22 cellular contexts compared by ENCODE assay signal in genomic region chr4:125787707-125788106, GRCh38.
"Had no signal": no experiment of that assay in that cellular context is flagged by ENCODE, and none has a peak within 500 bp of the region (broad histone marks: within the 10 kb centered on the region; RNA-seq: fewer than 3 reads in every experiment).

No MANE protein-coding gene starts in this region.

- H3K36me3 ChIP-seq: brain microvascular endothelial cell, gastroesophageal sphincter, heart left ventricle, left lung, thyroid gland had no signal

- H3K4me1 ChIP-seq: gastroesophageal sphincter, heart left ventricle, left lung, thyroid gland had no signal

- H3K9me3 ChIP-seq: gastroesophageal sphincter, left lung, thyroid gland had no signal

- H3K27ac ChIP-seq: brain microvascular endothelial cell, coronary artery, gastroesophageal sphincter, heart left ventricle, left lung, thyroid gland had no signal

- ATAC-seq: activated CD8-positive, alpha-beta T cell treated with anti-CD3 and anti-CD28 coated beads for 36 hours; gastroesophageal sphincter; heart left ventricle; left lung had no signal

- H3K4me3 ChIP-seq: coronary artery, gastroesophageal sphincter, heart left ventricle, left lung, thyroid gland had no signal

- DNase-seq: activated CD4-positive, alpha-beta T cell treated with anti-CD3 and anti-CD28 coated beads, Interleukin-2, amount 10 ng/mL, durations not matched to agents 24 days and 14 days; activated CD8-positive, alpha-beta T cell treated with anti-CD3 and anti-CD28 coated beads for 36 hours; activated naive CD4-positive, alpha-beta T cell treated with Interleukin-2 at 50 U/mL for 16 hours; activated naive CD8-positive, alpha-beta T cell treated with anti-CD3 and anti-CD28 coated beads, Interleukin-2, amount 10 ng/mL, durations not matched to agents 7 days and 5 days; activated T-cell treated with anti-CD3 and anti-CD28 coated beads, Interleukin-2, amount 50 U/mL, for 24 hours; brain microvascular endothelial cell; erythroblast; heart left ventricle; kidney; left lung; mammary epithelial cell; midbrain; nephron progenitor cell; nucleus accumbens; retina; stimulated activated CD4-positive, alpha-beta T cell treated with anti-CD3 and anti-CD28 coated beads, Interleukin-12 subunit alpha, Interleukin-12 subunit beta, amount 100 ng/mL, for 4 hours; stimulated activated CD4-positive, alpha-beta T cell treated with anti-CD3 and anti-CD28 coated beads, Interleukin-1b, Interleukin-23, amount 100 ng/mL, for 48 hours; stimulated activated CD8-positive, alpha-beta memory T cell treated with anti-CD3 and anti-CD28 coated beads, Interleukin-4, amount 100 ng/mL, for 48 hours; stimulated activated naive CD4-positive, alpha-beta T cell; thyroid gland had no signal

- H3K27me3 ChIP-seq: brain microvascular endothelial cell, gastroesophageal sphincter, heart left ventricle, left lung, thyroid gland had no signal
